Comparison of ENCODE assay signal across 11 cellular contexts in genomic region chr11:102171101-102171500, GRCh38.
A peak's percentile ranks its signal among the peaks of the same experiment; 100 is the strongest.
DNase-seq lines count a peak whose midpoint lies in the region; ATAC-seq and TF ChIP-seq lines count a peak whose summit lies in the region.
"Had no signal": no experiment of that assay in that cellular context is flagged by ENCODE, and none has a peak within 500 bp of the region (broad histone marks: within the 10 kb centered on the region; RNA-seq: fewer than 3 reads in every experiment).

No MANE protein-coding gene starts in this region.

- H3K27me3 ChIP-seq in duodenal mucosa (ENCODE audit: control insufficient read depth in 1 of 2, insufficient read depth in 2 of 2, low read length in 2 of 2) (no peaks in the 10 kb centered on the region), left lung (no peaks in the 10 kb centered on the region), tibial nerve (no peaks in the 10 kb centered on the region)

- no peak overlapping the region for H3K9ac ChIP-seq in duodenal mucosa (ENCODE audit: low read depth in 1 of 2, low read length in 2 of 2)
- H3K9ac ChIP-seq: parathyroid adenoma had no signal

- ATAC-seq in left lung (peak; percentile 48), HG02840 (IDR thresholded peaks at IDR 0.05; ENCODE audit: low FRiP score, unreplicated experiment) (no peak), GM21381 (IDR thresholded peaks at IDR 0.05; ENCODE audit: unreplicated experiment) (no peak), HG03442 (IDR thresholded peaks at IDR 0.05; ENCODE audit: unreplicated experiment) (no peak)

- no peak for TF ChIP-seq POLR2A in tibial nerve (IDR thresholded peaks at IDR 0.05)

- H3K4me3 ChIP-seq in duodenal mucosa (ENCODE audit: low read depth in 1 of 2, low read length in 2 of 2), result no peak overlapping the region
- no peak overlapping the region for H3K4me3 ChIP-seq in left lung
- no peak overlapping the region for H3K4me3 ChIP-seq in tibial nerve

- peaks cover 4 to 7% of the 10 kb centered on the region in 2 donors for H3K36me3 ChIP-seq in duodenal mucosa (ENCODE audit: control insufficient read depth in 1 of 2, insufficient read depth in 2 of 2, low read length in 2 of 2)
- peaks cover 0 to 9% of the 10 kb centered on the region in 2 donors for H3K36me3 ChIP-seq in left lung
- H3K36me3 ChIP-seq in tibial nerve, result peaks cover 0 to 13% (median 0%) of the 10 kb centered on the region in 3 donors

- DNase-seq in LHCN-M2 (ENCODE audit: low read depth) (peak; percentile 82), left lung (no peak), tibial nerve (ENCODE audit: low spot score in 2 of 2) (no peak), Kasumi-1 (lab: John Stamatoyannopoulos, UW) (no peak)
- DNase-seq: GOT3 had no signal

- H3K9me3 ChIP-seq in duodenal mucosa (ENCODE audit: control insufficient read depth in 1 of 2, low read length in 2 of 2) (no peaks in the 10 kb centered on the region), left lung (no peaks in the 10 kb centered on the region), tibial nerve (no peaks in the 10 kb centered on the region)

- H3K4me1 ChIP-seq in duodenal mucosa (ENCODE audit: control insufficient read depth in 1 of 2, insufficient read depth in 2 of 2, low read length in 2 of 2) (no peaks in the 10 kb centered on the region), left lung (peaks cover 0 to 5% of the 10 kb centered on the region in 2 donors), tibial nerve (peaks cover 0 to 21% (median 2%) of the 10 kb centered on the region in 4 donors)
- H3K4me1 ChIP-seq: parathyroid adenoma had no signal

- intact Hi-C loops in left lung (cut with DNase I), result no loop called here

- no peak for TF ChIP-seq EP300 in tibial nerve (IDR thresholded peaks at IDR 0.05)

- H3K27ac ChIP-seq in duodenal mucosa (ENCODE audit: low read depth, low read length), result peak overlapping the region; percentile 39
- peak overlapping the region; percentile 30 to 78 for H3K27ac ChIP-seq in left lung
- H3K27ac ChIP-seq in tibial nerve, result peak overlapping the region in 3 of 4 donors; percentile 47 to 80 (median 64)
- H3K27ac ChIP-seq: parathyroid adenoma, VCaP had no signal

- no peak for TF ChIP-seq CTCF in left lung (IDR thresholded peaks at IDR 0.05)
- no peak for TF ChIP-seq CTCF in tibial nerve (IDR thresholded peaks at IDR 0.05)
